Comparison of ENCODE assay signal across 1 cellular context in the genomic region with DNA sequence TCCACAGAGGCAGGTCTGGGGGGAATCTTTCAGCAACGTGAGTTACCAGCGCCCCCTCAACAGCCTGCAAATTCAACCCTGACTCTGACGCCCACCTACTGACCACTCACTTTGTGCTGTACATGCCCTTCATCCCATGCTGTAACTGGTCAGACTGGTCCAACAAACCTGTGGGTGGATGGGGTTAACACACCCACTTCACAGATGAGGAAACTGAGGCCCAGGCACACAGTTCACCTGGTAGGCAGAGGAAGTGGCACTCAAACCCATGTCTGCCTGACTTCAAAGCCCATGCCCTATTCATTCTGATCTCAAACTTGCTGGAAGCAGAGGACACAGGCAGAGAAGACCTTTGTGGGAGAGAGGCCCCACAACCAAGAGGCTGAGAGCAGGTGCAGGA.
A peak's percentile ranks its signal among the peaks of the same experiment; 100 is the strongest.
TF ChIP-seq lines count a peak whose summit lies in the region.

No MANE protein-coding gene starts in this region.

TF ChIP-seq in K562, 482 proteins besides CTCF, POLR2A, EP300 and RAD21 (continued from another document):
- TF ChIP-seq PBX2 (CRISPR knock-in tag; IDR thresholded peaks at IDR 0.05; ENCODE audit: low read depth) (no peak), PBX2 (tag; conservative IDR thresholded peaks at IDR 0.05; ENCODE audit: low read depth) (no peak), RBM25 (IDR thresholded peaks at IDR 0.05; ENCODE audit: low read depth, low read length, severe bottlenecking) (peak; percentile 76), SLC30A9 (CRISPR knock-in tag; IDR thresholded peaks at IDR 0.05) (no peak), ZNF431 (CRISPR knock-in tag; IDR thresholded peaks at IDR 0.05) (no peak), KDM1A (IDR thresholded peaks at IDR 0.05) (0 out of 4 replicates have a peak, but pooled peaks of 1 of the 2 experiments have one; percentile 13), BMI1 (IDR thresholded peaks at IDR 0.05; ENCODE audit: low read length) (no peak), SIN3A (IDR thresholded peaks at IDR 0.05; ENCODE audit: borderline replicate concordance in 2 of 2, control insufficient read depth in 1 of 2, low read depth in 2 of 2, low read length in 2 of 2) (no peak), TEAD1 (CRISPR knock-in tag; IDR thresholded peaks at IDR 0.05) (no peak), ZNF133 (CRISPR knock-in tag; IDR thresholded peaks at IDR 0.05) (no peak), PML (IDR thresholded peaks at IDR 0.05; ENCODE audit: low read length) (no peak), ZNF408 (CRISPR knock-in tag; IDR thresholded peaks at IDR 0.05; ENCODE audit: low read depth) (no peak), MEIS2 (IDR thresholded peaks at IDR 0.05; ENCODE audit: partially characterized antibody) (no peak), FOXM1 (IDR thresholded peaks at IDR 0.05; ENCODE audit: low read depth) (no peak), FOXM1 (CRISPR knock-in tag; IDR thresholded peaks at IDR 0.05; ENCODE audit: low read depth) (no peak), ZNF184 (CRISPR knock-in tag; IDR thresholded peaks at IDR 0.05) (no peak), TAL1 (IDR thresholded peaks at IDR 0.05) (no peak), RCOR1 (IDR thresholded peaks at IDR 0.05; ENCODE audit: borderline replicate concordance in 1 of 2, low read depth in 2 of 2, low read length in 2 of 2) (no peak), CBFA2T3 (IDR thresholded peaks at IDR 0.05) (no peak), NUFIP1 (IDR thresholded peaks at IDR 0.05; ENCODE audit: partially characterized antibody) (no peak), ZNF41 (CRISPR knock-in tag; conservative IDR thresholded peaks at IDR 0.05) (no peak), NR1H2 (CRISPR knock-in tag; IDR thresholded peaks at IDR 0.05) (no peak), CCNT2 (IDR thresholded peaks at IDR 0.05; ENCODE audit: borderline replicate concordance, extremely low read depth, insufficient read length, low read depth, low read length) (no peak), PHF20 (IDR thresholded peaks at IDR 0.05; ENCODE audit: partially characterized antibody) (no peak), ADNP (tag; IDR thresholded peaks at IDR 0.05) (0 out of 2 replicates have a peak, but pooled peaks have one; percentile 23)
- TF ChIP-seq, protein P1, sequence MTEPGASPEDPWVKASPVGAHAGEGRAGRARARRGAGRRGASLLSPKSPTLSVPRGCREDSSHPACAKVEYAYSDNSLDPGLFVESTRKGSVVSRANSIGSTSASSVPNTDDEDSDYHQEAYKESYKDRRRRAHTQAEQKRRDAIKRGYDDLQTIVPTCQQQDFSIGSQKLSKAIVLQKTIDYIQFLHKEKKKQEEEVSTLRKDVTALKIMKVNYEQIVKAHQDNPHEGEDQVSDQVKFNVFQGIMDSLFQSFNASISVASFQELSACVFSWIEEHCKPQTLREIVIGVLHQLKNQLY (CRISPR knock-in tag; conservative IDR thresholded peaks at IDR 0.05): no peak
TF ChIP-seq in K562: peak in this region for 3.
